Comparison of ENCODE assay signal across 1 cellular context in genomic region chr7:150378115-150378852, GRCh38.
TF ChIP-seq lines count a peak whose summit lies in the region.

No MANE protein-coding gene starts in this region.

TF ChIP-seq in WTC11, 78 proteins besides CTCF, POLR2A, EP300 and RAD21 (continued from another document):
- TF ChIP-seq MAX (CRISPR knock-in tag; IDR thresholded peaks at IDR 0.05), result no peak; the same call in 1 of the 2 replicates
- no peak for TF ChIP-seq TP53 (CRISPR knock-in tag; IDR thresholded peaks at IDR 0.05)
- peak; percentile 60; the same call in 1 of the 2 replicates for TF ChIP-seq ZNF281 (CRISPR knock-in tag; IDR thresholded peaks at IDR 0.05)
- no peak for TF ChIP-seq NFYB (CRISPR knock-in tag; conservative IDR thresholded peaks at IDR 0.05; ENCODE audit: low read depth)
- TF ChIP-seq E2F1 (CRISPR knock-in tag; IDR thresholded peaks at IDR 0.05), result peak; percentile 62; the same call in 1 of the 2 replicates
- TF ChIP-seq TEAD4 (CRISPR knock-in tag; IDR thresholded peaks at IDR 0.05), result peak; percentile 7; the same call in 1 of the 2 replicates
- no peak for TF ChIP-seq ZNF138 (CRISPR knock-in tag; conservative IDR thresholded peaks at IDR 0.05)
- peak; percentile 76; the same call in 1 of the 2 replicates for TF ChIP-seq TEAD1 (CRISPR knock-in tag; IDR thresholded peaks at IDR 0.05)
- peak; percentile 82 for TF ChIP-seq MYBL2 (CRISPR knock-in tag; IDR thresholded peaks at IDR 0.05)
- peak; percentile 81; the same call in 1 of the 2 replicates for TF ChIP-seq ZNF121 (CRISPR knock-in tag; IDR thresholded peaks at IDR 0.05)
- TF ChIP-seq PRRX2 (CRISPR knock-in tag; IDR thresholded peaks at IDR 0.05), result peak; percentile 51; the same call in 1 of the 2 replicates
- no peak for TF ChIP-seq KAT7 (CRISPR knock-in tag; IDR thresholded peaks at IDR 0.05; ENCODE audit: borderline replicate concordance)
- no peak for TF ChIP-seq MLX (CRISPR knock-in tag; IDR thresholded peaks at IDR 0.05)
- TF ChIP-seq TCF7 (CRISPR knock-in tag; IDR thresholded peaks at IDR 0.05; ENCODE audit: low read depth), result no peak
- TF ChIP-seq ZNF512 (CRISPR knock-in tag; IDR thresholded peaks at IDR 0.05; ENCODE audit: borderline replicate concordance), result no peak
- TF ChIP-seq ESRRA (CRISPR knock-in tag; IDR thresholded peaks at IDR 0.05; ENCODE audit: borderline replicate concordance), result no peak
- TF ChIP-seq SMAD3 (CRISPR knock-in tag; IDR thresholded peaks at IDR 0.05; ENCODE audit: borderline replicate concordance), result no peak
- no peak for TF ChIP-seq ZNF317 (CRISPR knock-in tag; IDR thresholded peaks at IDR 0.05; ENCODE audit: borderline replicate concordance, low read depth)
- TF ChIP-seq ARID4B (CRISPR knock-in tag; IDR thresholded peaks at IDR 0.05; ENCODE audit: borderline replicate concordance), result peak; percentile 38; the same call in 1 of the 2 replicates
TF ChIP-seq in WTC11: peak in this region for 11.
